ENCODE assay signal across 12 cellular contexts in genomic region chr16:66984902-66985311, GRCh38. TPM values are rescaled to one million over a fixed set of nuclear protein-coding genes. Genes with fewer than 3 reads are reported as not detected.
DNase-seq lines count a peak whose midpoint lies in the region; ATAC-seq and TF ChIP-seq lines count a peak whose summit lies in the region.
"Had no signal": no experiment of that assay in that cellular context is flagged by ENCODE, and none has a peak within 500 bp of the region (broad histone marks: within the 10 kb centered on the region; RNA-seq: fewer than 3 reads in every experiment).

No MANE protein-coding gene starts in this region.

- no peak for TF ChIP-seq CTCF in CD8-positive, alpha-beta T cell (IDR thresholded peaks at IDR 0.05)
- no peak for TF ChIP-seq CTCF in gastrocnemius medialis (IDR thresholded peaks at IDR 0.05 in 4 of 5, conservative IDR thresholded peaks at IDR 0.05 in 1 of 5)

- H3K36me3 ChIP-seq in CD8-positive, alpha-beta T cell (ENCODE audit: insufficient read depth, low read length) = no peaks in the 10 kb centered on the region
- H3K36me3 ChIP-seq in gastrocnemius medialis = no peaks in the 10 kb centered on the region
- H3K36me3 ChIP-seq: ovary had no signal

- no peak for ATAC-seq in CD8-positive, alpha-beta T cell
- no peak for ATAC-seq in gastrocnemius medialis

- no peak overlapping the region for H3K4me3 ChIP-seq in CD8-positive, alpha-beta T cell (ENCODE audit: low read depth, low read length)
- H3K4me3 ChIP-seq in gastrocnemius medialis = no peak overlapping the region
- H3K4me3 ChIP-seq: ovary, PC-9 had no signal

- peaks cover 9% of the 10 kb centered on the region for H3K4me1 Mint-ChIP-seq in CD8-positive, alpha-beta T cell (ENCODE audit: low read depth)
- H3K4me1 Mint-ChIP-seq in activated naive CD4-positive, alpha-beta T cell treated with anti-CD3 and anti-CD28 coated beads, Interleukin-2, amount 50 U/mL, for 24 hours = peaks cover 31% of the 10 kb centered on the region

- H3K36me3 Mint-ChIP-seq in CD8-positive, alpha-beta T cell = no peaks in the 10 kb centered on the region
- no peaks in the 10 kb centered on the region for H3K36me3 Mint-ChIP-seq in activated naive CD4-positive, alpha-beta T cell treated with anti-CD3 and anti-CD28 coated beads, Interleukin-2, amount 50 U/mL, for 24 hours

- H3K4me3 Mint-ChIP-seq in CD8-positive, alpha-beta T cell = no peak overlapping the region
- H3K4me3 Mint-ChIP-seq in activated naive CD4-positive, alpha-beta T cell treated with anti-CD3 and anti-CD28 coated beads, Interleukin-2, amount 50 U/mL, for 24 hours = peak overlapping the region; percentile 32

- peak overlapping the region; percentile 25 for H3K27ac Mint-ChIP-seq in CD8-positive, alpha-beta T cell
- peak overlapping the region; percentile 96 for H3K27ac Mint-ChIP-seq in activated naive CD4-positive, alpha-beta T cell treated with anti-CD3 and anti-CD28 coated beads, Interleukin-2, amount 50 U/mL, for 24 hours

- in situ Hi-C loops in gastrocnemius medialis (cut with MboI; ENCODE audit: low sequenced_read_pairs in 4 of 4) = no loop called here

- H3K4me1 ChIP-seq in CD8-positive, alpha-beta T cell (ENCODE audit: insufficient read depth, low read length) = peaks cover 15% of the 10 kb centered on the region
- H3K4me1 ChIP-seq in gastrocnemius medialis = no peaks in the 10 kb centered on the region

- intact Hi-C loops in CD8-positive, alpha-beta T cell (cut with DNase I, micrococcal nuclease) = no loop called here
- intact Hi-C loops in gastrocnemius medialis (cut with DNase I; ENCODE audit: low total_unique reads) = loop anchor here (2.0 kb wide), 1 partner anchor 174 kb away; the partner anchor contains the start of genes FBXL8 and TRADD

- H3K27me3 ChIP-seq in CD8-positive, alpha-beta T cell (ENCODE audit: insufficient read depth, low read length) = no peaks in the 10 kb centered on the region
- H3K27me3 ChIP-seq in gastrocnemius medialis = no peaks in the 10 kb centered on the region
- H3K27me3 ChIP-seq: ovary had no signal

- CTCF ChIA-PET in CD8-positive, alpha-beta T cell (lab: Charles Lee) = interaction anchor here (1.1 to 2.6 kb wide), 3 partner anchors 117 to 200 kb away, joined by 3 to 13 read pairs (median 8); no protein-coding TSS in a partner anchor

- no peaks in the 10 kb centered on the region for H3K27me3 Mint-ChIP-seq in CD8-positive, alpha-beta T cell (ENCODE audit: low read depth)
- no peaks in the 10 kb centered on the region for H3K27me3 Mint-ChIP-seq in activated naive CD4-positive, alpha-beta T cell treated with anti-CD3 and anti-CD28 coated beads, Interleukin-2, amount 50 U/mL, for 24 hours

- H3K9me3 ChIP-seq in CD8-positive, alpha-beta T cell (ENCODE audit: low read length) = no peaks in the 10 kb centered on the region
- H3K9me3 ChIP-seq in gastrocnemius medialis = no peaks in the 10 kb centered on the region
- H3K9me3 ChIP-seq: ovary had no signal

- no peak overlapping the region for H3K27ac ChIP-seq in CD8-positive, alpha-beta T cell (ENCODE audit: low read depth, low read length)
- H3K27ac ChIP-seq in gastrocnemius medialis = no peak overlapping the region
- H3K27ac ChIP-seq: ovary, PC-9 had no signal

- DNase-seq in CD8-positive, alpha-beta T cell = no peak
- peak; percentile 56 to 68 for DNase-seq in activated CD4-positive, alpha-beta T cell treated with anti-CD3 and anti-CD28 coated beads, Interleukin-2, amount 50 U/mL, for 4 hours
- peak; percentile 62 for DNase-seq in stimulated activated CD4-positive, alpha-beta T cell treated with anti-CD3 and anti-CD28 coated beads, Interleukin-4, amount 100 ng/mL, for 1 hour
- DNase-seq in HUDEP-2 (lab: John Stamatoyannopoulos, UW; ENCODE audit: unreplicated experiment in 76 of 76) (no peak), AG08395 (ENCODE audit: low spot score) (no peak), gastrocnemius medialis (no peak), COR-L47 (lab: John Stamatoyannopoulos, UW) (no peak)
- DNase-seq: activated gamma-delta T cell, ovary, PC-9 had no signal

- POLR2A ChIA-PET in CD8-positive, alpha-beta T cell (lab: Charles Lee) = interaction anchor here (1.3 kb wide), 1 partner anchor 116 kb away, joined by 3 read pairs; no protein-coding TSS in a partner anchor

- no peak for TF ChIP-seq POLR2A in gastrocnemius medialis (IDR thresholded peaks at IDR 0.05)

- no peaks in the 10 kb centered on the region for H3K9me3 Mint-ChIP-seq in CD8-positive, alpha-beta T cell
- H3K9me3 Mint-ChIP-seq in activated naive CD4-positive, alpha-beta T cell treated with anti-CD3 and anti-CD28 coated beads, Interleukin-2, amount 50 U/mL, for 24 hours = no peaks in the 10 kb centered on the region

RNA-seq across cellular contexts. Expression of gene CES4A, which starts 3.5 kb away (rescaled TPM):
- 1 to 10 TPM; 5.6 TPM for total RNA-seq in CD8-positive, alpha-beta T cell
- 10 to 100 TPM; 12.0 to 82.7 (median 17.4) TPM for total RNA-seq in gastrocnemius medialis
- total RNA-seq: Daoy had no signal

RNA-seq across cellular contexts. Expression of gene CES3, which starts 23.8 kb away (rescaled TPM):
- 1 to 10 TPM in 1 of 2 experiments, under 1 TPM in 1; 0.71 to 1.2 TPM for total RNA-seq in CD8-positive, alpha-beta T cell
- total RNA-seq in gastrocnemius medialis = 10 to 100 TPM; 10.3 to 30.3 (median 12.9) TPM

RNA-seq across cellular contexts. Expression of gene CBFB, which starts 44.0 kb away (rescaled TPM):
- total RNA-seq in CD8-positive, alpha-beta T cell = 10 to 100 TPM; 52.3 to 58.6 TPM
- total RNA-seq in gastrocnemius medialis = 100 to 1,000 TPM in 2 of 4 donors, 10 to 100 TPM in 2; 38.9 to 105 (median 96.5) TPM

RNA-seq across cellular contexts. Expression of gene CES2, which starts 49.6 kb away (rescaled TPM):
- total RNA-seq in CD8-positive, alpha-beta T cell = 10 to 100 TPM; 62.9 to 67.0 TPM
- total RNA-seq in gastrocnemius medialis = 10 to 100 TPM; 25.6 to 48.2 (median 37.7) TPM

RNA-seq across cellular contexts. Expression of gene CIAO2B, which starts 50.7 kb away (rescaled TPM):
- 10 to 100 TPM; 55.0 to 58.2 TPM for total RNA-seq in CD8-positive, alpha-beta T cell
- 100 to 1,000 TPM; 189 to 338 (median 264) TPM for total RNA-seq in gastrocnemius medialis

Comparison
In these comparisons a context has a peak if more than half of its experiments do, and no peak if none do; other contexts are left out.
1. DNase-seq: peak in activated CD4-positive, alpha-beta T cell treated with anti-CD3 and anti-CD28 coated beads, Interleukin-2, amount 50 U/mL, for 4 hours (2 of 2) and stimulated activated CD4-positive, alpha-beta T cell treated with anti-CD3 and anti-CD28 coated beads, Interleukin-4, amount 100 ng/mL, for 1 hour (single experiment); none in CD8-positive, alpha-beta T cell (0 of 7), HUDEP-2 (0 of 76), AG08395 (single experiment), gastrocnemius medialis (0 of 2) and COR-L47 (single experiment).
2. RNA of gene CES3, which starts 23.8 kb away (total RNA-seq): 10.3 to 30.3 TPM in gastrocnemius medialis; 0.71 to 1.2 TPM in CD8-positive, alpha-beta T cell; every median in the first group is over 4 times any median in the second.